34 cellular contexts compared by ENCODE assay signal in the genomic region with DNA sequence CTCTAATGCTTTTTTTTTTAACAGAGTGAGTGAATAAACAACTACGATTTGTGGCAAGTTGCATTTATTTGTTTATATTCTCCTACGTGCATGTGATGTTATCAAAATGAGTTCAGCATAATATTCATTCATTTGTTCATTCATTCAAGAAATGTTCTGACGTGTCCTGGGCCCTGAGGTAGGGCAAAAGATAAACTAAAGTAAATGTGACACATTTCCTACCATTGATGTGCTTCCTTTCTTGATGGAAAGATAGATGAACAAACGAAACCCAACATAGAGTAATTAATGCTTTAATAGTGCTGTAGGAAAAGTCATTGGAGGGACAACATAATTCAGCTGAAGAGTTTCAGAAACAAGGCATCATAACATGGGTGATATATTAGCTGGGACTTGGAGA.
"Had no signal": no experiment of that assay in that cellular context is flagged by ENCODE, and none has a peak within 500 bp of the region (broad histone marks: within the 10 kb centered on the region; RNA-seq: fewer than 3 reads in every experiment).

No MANE protein-coding gene starts in this region.

- H3K4me1 ChIP-seq: colonic mucosa, esophagus squamous epithelium, gastroesophageal sphincter had no signal

- H3K27ac Mint-ChIP-seq: activated CD4-positive, alpha-beta memory T cell treated with anti-CD3 and anti-CD28 coated beads for 36 hours; activated CD4-positive, alpha-beta T cell treated with anti-CD3 and anti-CD28 coated beads for 36 hours; activated CD4-positive, alpha-beta T cell treated with anti-CD3 and anti-CD28 coated beads, Interleukin-2, amount 10 ng/mL, durations not matched to agents 24 days and 14 days; activated CD8-positive, alpha-beta memory T cell treated with anti-CD3 and anti-CD28 coated beads, Interleukin-2, amount 10 ng/mL, durations not matched to agents 7 days and 5 days; activated CD8-positive, alpha-beta T cell treated with anti-CD3 and anti-CD28 coated beads, Interleukin-2, amount 10 ng/mL, durations not matched to agents 7 days and 5 days; activated naive CD4-positive, alpha-beta T cell treated with anti-CD3 and anti-CD28 coated beads for 36 hours; activated naive CD4-positive, alpha-beta T cell treated with anti-CD3 and anti-CD28 coated beads, Interleukin-2, amount 50 U/mL, for 24 hours; activated naive CD8-positive, alpha-beta T cell treated with anti-CD3 and anti-CD28 coated beads for 36 hours; activated naive CD8-positive, alpha-beta T cell treated with anti-CD3 and anti-CD28 coated beads, Interleukin-2, amount 50 U/mL, for 24 hours; activated T-helper 1 cell treated with anti-CD3 and anti-CD28 coated beads, Interleukin-12 subunit alpha, Interleukin-12 subunit beta, Interleukin-2, Interleukin-4 antibody, amounts not matched to agents 30 ng/mL and 10 ng/mL and 1 ng/mL, durations not matched to agents 14 hours and 24 hours and 36 hours; activated T-helper 2 cell treated with anti-CD3 and anti-CD28 coated beads, Interferon-gamma antibody, Interleukin-2, Interleukin-4, amounts not matched to agents 10 μg/mL and 5 μg/mL and 100 μg/mL, durations not matched to agents 14 hours and 24 hours and 36 hours; endodermal cell; T-helper 17 cell; T-helper 2 cell treated with Interferon-gamma antibody and Interleukin-4, amounts not matched to agents 5 μg/mL and 100 μg/mL, for 36 hours had no signal

- H3K4me1 Mint-ChIP-seq: activated CD4-positive, alpha-beta T cell treated with anti-CD3 and anti-CD28 coated beads for 36 hours; activated CD4-positive, alpha-beta T cell treated with anti-CD3 and anti-CD28 coated beads, Interleukin-2, amount 10 ng/mL, durations not matched to agents 24 days and 14 days; activated CD8-positive, alpha-beta memory T cell treated with anti-CD3 and anti-CD28 coated beads, Interleukin-2, amount 10 ng/mL, durations not matched to agents 7 days and 5 days; activated naive CD4-positive, alpha-beta T cell treated with anti-CD3 and anti-CD28 coated beads, Interleukin-2, amount 50 U/mL, for 24 hours; activated naive CD8-positive, alpha-beta T cell treated with anti-CD3 and anti-CD28 coated beads for 36 hours; activated naive CD8-positive, alpha-beta T cell treated with anti-CD3 and anti-CD28 coated beads, Interleukin-2, amount 50 U/mL, for 24 hours; T-helper 17 cell had no signal

- DNase-seq: activated CD4-positive, alpha-beta memory T cell treated with anti-CD3 and anti-CD28 coated beads for 36 hours; activated CD4-positive, alpha-beta T cell treated with anti-CD3 and anti-CD28 coated beads for 36 hours; activated CD4-positive, alpha-beta T cell treated with anti-CD3 and anti-CD28 coated beads, Interleukin-2, amount 10 ng/mL, durations not matched to agents 24 days and 14 days; activated CD4-positive, CD25-positive, alpha-beta regulatory T cell; activated CD4-positive, CD25-positive, alpha-beta regulatory T cell treated with anti-CD3 and anti-CD28 coated beads, Interleukin-2, amount 50 U/mL, for 72 hours; activated CD8-positive, alpha-beta memory T cell treated with anti-CD3 and anti-CD28 coated beads, Interleukin-2, amount 10 ng/mL, durations not matched to agents 7 days and 5 days; activated CD8-positive, alpha-beta memory T cell treated with anti-CD3 and anti-CD28 coated beads, Interleukin-2, amount 50 U/mL, for 4 hours; activated CD8-positive, alpha-beta T cell treated with anti-CD3 and anti-CD28 coated beads, Interleukin-2, amount 10 ng/mL, durations not matched to agents 7 days and 5 days; activated effector memory CD4-positive, alpha-beta T cell treated with anti-CD3 and anti-CD28 coated beads, Interleukin-2, amount 50 U/mL, for 16 hours; activated naive CD4-positive, alpha-beta T cell treated with anti-CD3 and anti-CD28 coated beads for 36 hours; activated naive CD8-positive, alpha-beta T cell treated with anti-CD3 and anti-CD28 coated beads for 36 hours; activated naive CD8-positive, alpha-beta T cell treated with anti-CD3 and anti-CD28 coated beads, Interleukin-2, amount 50 U/mL, for 24 hours; activated T-cell treated with anti-CD3 and anti-CD28 coated beads, Interleukin-2, amount 50 U/mL, for 1 hour; activated T-cell treated with anti-CD3 and anti-CD28 coated beads, Interleukin-2, amount 50 U/mL, for 48 hours; adrenal gland; amygdala; aorta; body of pancreas; central memory CD4-positive, alpha-beta T cell; cerebellar nuclear complex; colonic mucosa; dorsolateral prefrontal cortex; effector memory CD4-positive, alpha-beta T cell; endodermal cell; esophagus squamous epithelium; foreskin melanocyte; head of caudate nucleus; T-helper 1 cell; T-helper 17 cell had no signal

- H3K9me3 ChIP-seq: body of pancreas, colonic mucosa had no signal

- H3K27me3 Mint-ChIP-seq: activated CD4-positive, alpha-beta memory T cell treated with anti-CD3 and anti-CD28 coated beads for 36 hours; activated CD4-positive, alpha-beta T cell treated with anti-CD3 and anti-CD28 coated beads for 36 hours; activated CD4-positive, alpha-beta T cell treated with anti-CD3 and anti-CD28 coated beads, Interleukin-2, amount 10 ng/mL, durations not matched to agents 24 days and 14 days; activated CD8-positive, alpha-beta memory T cell treated with anti-CD3 and anti-CD28 coated beads, Interleukin-2, amount 10 ng/mL, durations not matched to agents 7 days and 5 days; activated naive CD4-positive, alpha-beta T cell treated with anti-CD3 and anti-CD28 coated beads, Interleukin-2, amount 50 U/mL, for 24 hours; activated naive CD8-positive, alpha-beta T cell treated with anti-CD3 and anti-CD28 coated beads for 36 hours; activated naive CD8-positive, alpha-beta T cell treated with anti-CD3 and anti-CD28 coated beads, Interleukin-2, amount 50 U/mL, for 24 hours had no signal

- H3K36me3 ChIP-seq: adrenal gland, colonic mucosa, esophagus squamous epithelium, gastroesophageal sphincter had no signal

- H3K27me3 ChIP-seq: adrenal gland, body of pancreas, colonic mucosa, dorsolateral prefrontal cortex, esophagus squamous epithelium, gastroesophageal sphincter had no signal

- H3K4me3 Mint-ChIP-seq: activated CD4-positive, alpha-beta memory T cell treated with anti-CD3 and anti-CD28 coated beads for 36 hours; activated CD4-positive, alpha-beta T cell treated with anti-CD3 and anti-CD28 coated beads for 36 hours; activated CD4-positive, alpha-beta T cell treated with anti-CD3 and anti-CD28 coated beads, Interleukin-2, amount 10 ng/mL, durations not matched to agents 24 days and 14 days; activated CD8-positive, alpha-beta memory T cell treated with anti-CD3 and anti-CD28 coated beads, Interleukin-2, amount 10 ng/mL, durations not matched to agents 7 days and 5 days; activated CD8-positive, alpha-beta T cell treated with anti-CD3 and anti-CD28 coated beads, Interleukin-2, amount 10 ng/mL, durations not matched to agents 7 days and 5 days; activated naive CD4-positive, alpha-beta T cell treated with anti-CD3 and anti-CD28 coated beads for 36 hours; activated naive CD4-positive, alpha-beta T cell treated with anti-CD3 and anti-CD28 coated beads, Interleukin-2, amount 50 U/mL, for 24 hours; activated naive CD8-positive, alpha-beta T cell treated with anti-CD3 and anti-CD28 coated beads for 36 hours; activated naive CD8-positive, alpha-beta T cell treated with anti-CD3 and anti-CD28 coated beads, Interleukin-2, amount 50 U/mL, for 24 hours; activated T-helper 1 cell treated with anti-CD3 and anti-CD28 coated beads, Interleukin-12 subunit alpha, Interleukin-12 subunit beta, Interleukin-2, Interleukin-4 antibody, amounts not matched to agents 30 ng/mL and 10 ng/mL and 1 ng/mL, durations not matched to agents 14 hours and 24 hours and 36 hours; endodermal cell; T-helper 17 cell; T-helper 2 cell treated with Interferon-gamma antibody and Interleukin-4, amounts not matched to agents 5 μg/mL and 100 μg/mL, for 36 hours had no signal

- H3K36me3 Mint-ChIP-seq: activated CD4-positive, alpha-beta memory T cell treated with anti-CD3 and anti-CD28 coated beads for 36 hours; activated CD8-positive, alpha-beta memory T cell treated with anti-CD3 and anti-CD28 coated beads, Interleukin-2, amount 10 ng/mL, durations not matched to agents 7 days and 5 days had no signal

- H3K27ac ChIP-seq: adrenal gland, body of pancreas, colonic mucosa, dorsolateral prefrontal cortex, esophagus squamous epithelium, gastroesophageal sphincter had no signal

- H3K4me3 ChIP-seq: adrenal gland, body of pancreas, colonic mucosa, dorsolateral prefrontal cortex, esophagus squamous epithelium, gastroesophageal sphincter had no signal
